27 cellular contexts compared by ENCODE assay signal in genomic region chr2:226669249-226669648, GRCh38.
"Had no signal": no experiment of that assay in that cellular context is flagged by ENCODE, and none has a peak within 500 bp of the region (broad histone marks: within the 10 kb centered on the region; RNA-seq: fewer than 3 reads in every experiment).

No MANE protein-coding gene starts in this region.

- ATAC-seq: esophagus mucosa, gastrocnemius medialis, natural killer cell, right lobe of liver had no signal

- FAIRE-seq: keratinocyte had no signal

- H3K27ac ChIP-seq: colonic mucosa, epithelial cell of prostate, ovary, right lobe of liver, stomach, thyroid gland, vagina had no signal

- H3K4me3 ChIP-seq: colonic mucosa, gastrocnemius medialis, lung, ovary, right lobe of liver, smooth muscle cell, stomach, thyroid gland, vagina had no signal

- H3K9me3 ChIP-seq: colonic mucosa, gastrocnemius medialis, ovary, right lobe of liver, stomach, thyroid gland, vagina had no signal

- H3K9me3 Mint-ChIP-seq: dendritic cell treated with granulocyte-macrophage colony-stimulating factor and Interleukin-4, amounts not matched to agents 40 ng/mL and 50 ng/mL, for 4 days; endodermal cell; memory B cell; natural killer cell had no signal

- H3K36me3 ChIP-seq: colonic mucosa, gastrocnemius medialis, ovary, right lobe of liver, stomach, thyroid gland, vagina had no signal

- H3K4me2 ChIP-seq: smooth muscle cell had no signal

- H3K4me3 Mint-ChIP-seq: dendritic cell treated with granulocyte-macrophage colony-stimulating factor and Interleukin-4, amounts not matched to agents 40 ng/mL and 50 ng/mL, for 4 days; endodermal cell; memory B cell; natural killer cell had no signal

- H3K36me3 Mint-ChIP-seq: memory B cell, natural killer cell had no signal

- H3K27ac Mint-ChIP-seq: dendritic cell treated with granulocyte-macrophage colony-stimulating factor and Interleukin-4, amounts not matched to agents 40 ng/mL and 50 ng/mL, for 4 days; endodermal cell; memory B cell; natural killer cell had no signal

- H3K4me1 ChIP-seq: colonic mucosa had no signal

- H3K27me3 ChIP-seq: colonic mucosa, gastrocnemius medialis, ovary, right lobe of liver, stomach, thyroid gland, vagina had no signal

- DNase-seq: colonic mucosa; effector CD8-positive, alpha-beta T cell; endodermal cell; foreskin fibroblast; gastrocnemius medialis; head of caudate nucleus; natural killer cell; occipital lobe; ovary; posterior cingulate gyrus; right lobe of liver; stimulated activated CD4-positive, alpha-beta T cell treated with anti-CD3 and anti-CD28 coated beads, Interleukin-12 subunit alpha, Interleukin-12 subunit beta, amount 100 ng/mL, for 4 hours; stimulated activated CD4-positive, alpha-beta T cell treated with anti-CD3 and anti-CD28 coated beads, Interleukin-1b, Interleukin-23, amount 100 ng/mL, for 48 hours; stimulated activated CD4-positive, alpha-beta T cell treated with anti-CD3 and anti-CD28 coated beads, Interleukin-4, amount 100 ng/mL, for 1 hour; stimulated activated CD8-positive, alpha-beta memory T cell treated with anti-CD3 and anti-CD28 coated beads, Interleukin-4, amount 100 ng/mL, for 48 hours; stimulated activated naive CD4-positive, alpha-beta T cell treated with Interleukin-2 at 50 U/mL for 16 hours; stomach; thyroid gland; trophoblast cell had no signal

- H3K4me1 Mint-ChIP-seq: natural killer cell had no signal
